ENCODE assay signal across 13 cellular contexts in the genomic region with DNA sequence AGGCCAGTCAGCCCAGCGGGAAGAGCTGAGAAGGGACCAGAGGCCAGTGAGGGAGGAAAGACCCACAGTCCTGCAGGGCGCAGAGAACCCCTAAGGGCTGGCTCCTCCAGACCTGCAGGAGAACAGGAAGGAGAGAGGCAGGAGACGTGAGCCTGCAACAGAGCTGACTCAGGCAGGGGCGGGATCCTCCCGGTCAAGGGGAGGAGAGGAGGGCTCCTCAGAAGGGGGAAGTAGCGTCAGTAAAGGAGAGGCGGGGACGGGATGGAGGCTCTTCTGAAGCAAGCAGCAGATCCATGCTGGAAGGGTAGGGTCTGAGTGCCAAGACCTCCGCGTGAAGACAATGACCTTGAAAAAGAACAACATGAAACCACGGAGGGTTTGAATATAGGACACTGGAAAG. TPM values are rescaled to one million over a fixed set of nuclear protein-coding genes. Genes with fewer than 3 reads are reported as not detected.
A peak's percentile ranks its signal among the peaks of the same experiment; 100 is the strongest.
DNase-seq lines count a peak whose midpoint lies in the region; ATAC-seq lines count a peak whose summit lies in the region.
"Had no signal": no experiment of that assay in that cellular context is flagged by ENCODE, and none has a peak within 500 bp of the region (broad histone marks: within the 10 kb centered on the region; RNA-seq: fewer than 3 reads in every experiment).

No MANE protein-coding gene starts in this region.

- H3F3A ChIP-seq in GM23248 (ENCODE audit: insufficient read depth), result no peaks in the 10 kb centered on the region

- H3K27ac Mint-ChIP-seq in T-helper 17 cell, result no peak overlapping the region
- H3K27ac Mint-ChIP-seq: activated T-cell treated with anti-CD3 and anti-CD28 coated beads, Interleukin-2, amount 50 U/mL, for 24 hours had no signal

- DNase-seq in EH (ENCODE audit: low read depth) (peak; percentile 50), NT2/D1 (ENCODE audit: low read depth, low spot score) (no peak), neuronal stem cell (ENCODE audit: low spot score) (no peak), T-helper 17 cell (no peak), GM23248 (no peak)
- no peak for DNase-seq in effector memory CD4-positive, alpha-beta T cell
- DNase-seq: activated T-cell treated with anti-CD3 and anti-CD28 coated beads, Interleukin-2, amount 50 U/mL, for 24 hours; Caco-2; mesenchymal stem cell; T-helper 2 cell had no signal

- H3K14ac ChIP-seq in neuronal stem cell (ENCODE audit: low read length), result no peak overlapping the region

- no peaks in the 10 kb centered on the region for H3K79me2 ChIP-seq in GM23248 (ENCODE audit: insufficient read depth)

- peak overlapping the region; percentile 2 for H3K23ac ChIP-seq in neuronal stem cell (ENCODE audit: low read depth, low read length, poor library complexity)

- H4K8ac ChIP-seq in neuronal stem cell (ENCODE audit: low read depth, low read length), result no peak overlapping the region

- no peak overlapping the region for H2BK5ac ChIP-seq in neuronal stem cell (ENCODE audit: low read length)

- WGBS in neuronal stem cell (ENCODE audit: extremely low coverage in 2 of 2, insufficient read length in 2 of 2, insufficient replicate concordance in 1 of 2), 2 donors, result no CpG with 5 or more reads among the region's 11 CpGs
- WGBS in GM23248 (ENCODE audit: low coverage in 1 of 2, low lambda C conversion rate in 2 of 2, missing lambda C conversion rate in 2 of 2), 2 experiments, result 76 to 82% methylated on average over 11 of the region's 11 CpGs

- H3K4me1 ChIP-seq in NT2/D1 (ENCODE audit: insufficient read depth, insufficient read length) (peaks cover 6% of the 10 kb centered on the region), neuronal stem cell (ENCODE audit: control insufficient read depth in 2 of 2, insufficient read depth in 1 of 2, low read depth in 1 of 2, low read length in 2 of 2) (peaks cover 1 to 13% of the 10 kb centered on the region in 2 donors), GM23248 (ENCODE audit: insufficient read depth) (no peaks in the 10 kb centered on the region)
- peaks cover 49% of the 10 kb centered on the region for H3K4me1 ChIP-seq in effector memory CD4-positive, alpha-beta T cell (ENCODE audit: control insufficient read depth, insufficient read depth, low read length, poor library complexity, severe bottlenecking)
- H3K4me1 ChIP-seq: Caco-2 had no signal

- no peaks in the 10 kb centered on the region for H3K9me2 ChIP-seq in GM23248 (ENCODE audit: insufficient read depth)

- H2AFZ ChIP-seq in neuronal stem cell (ENCODE audit: low read length) (peak overlapping the region; percentile 32), GM23248 (no peak overlapping the region)

- peaks cover 31% of the 10 kb centered on the region for H3K4me1 Mint-ChIP-seq in T-helper 17 cell

- no peaks in the 10 kb centered on the region for H3K36me3 Mint-ChIP-seq in T-helper 17 cell (ENCODE audit: low read depth)

- H3K4ac ChIP-seq in neuronal stem cell (ENCODE audit: low read length), result no peak overlapping the region

- H3K18ac ChIP-seq in neuronal stem cell (ENCODE audit: low read length), result peak overlapping the region; percentile 28

- no peak overlapping the region for H3K27ac ChIP-seq in neuronal stem cell (replicated peaks; ENCODE audit: low read length)
- no peak overlapping the region for H3K27ac ChIP-seq in effector memory CD4-positive, alpha-beta T cell (ENCODE audit: insufficient read depth, low read length, poor library complexity, severe bottlenecking)
- no peak overlapping the region for H3K27ac ChIP-seq in GM23248

- no peak overlapping the region for H2BK15ac ChIP-seq in neuronal stem cell (ENCODE audit: low read length)

- no peak overlapping the region for H2BK12ac ChIP-seq in neuronal stem cell (ENCODE audit: low read length)

- H3K27me3 ChIP-seq in NT2/D1 (ENCODE audit: insufficient read depth, insufficient read length), result no peaks in the 10 kb centered on the region
- H3K27me3 ChIP-seq in neuronal stem cell (ENCODE audit: control insufficient read depth in 3 of 3, insufficient read depth in 3 of 3, low read depth in 1 of 3, low read length in 3 of 3), result peaks cover 0 to 4% (median 0%) of the 10 kb centered on the region in 3 experiments
- no peaks in the 10 kb centered on the region for H3K27me3 ChIP-seq in effector memory CD4-positive, alpha-beta T cell (replicated peaks; ENCODE audit: control insufficient read depth, insufficient read depth, low read length, poor library complexity, severe bottlenecking)
- no peaks in the 10 kb centered on the region for H3K27me3 ChIP-seq in GM23248 (replicated peaks; ENCODE audit: insufficient read depth)

- H3K4me2 ChIP-seq in neuronal stem cell (ENCODE audit: insufficient read depth, low read length, poor library complexity, severe bottlenecking), result no peak overlapping the region
- no peak overlapping the region for H3K4me2 ChIP-seq in GM23248 (ENCODE audit: unreplicated experiment)

- H3K36me3 ChIP-seq in NT2/D1 (ENCODE audit: insufficient read depth, insufficient read length, low read length) (no peaks in the 10 kb centered on the region), neuronal stem cell (replicated peaks in 1 of 2; ENCODE audit: control insufficient read depth in 2 of 2, insufficient read depth in 2 of 2, low read length in 2 of 2) (peaks cover 0 to 4% of the 10 kb centered on the region in 2 donors), GM23248 (ENCODE audit: low read depth) (no peaks in the 10 kb centered on the region)
- peaks cover 1% of the 10 kb centered on the region for H3K36me3 ChIP-seq in effector memory CD4-positive, alpha-beta T cell (ENCODE audit: control insufficient read depth, insufficient read depth, low read length)

- H3K9me3 ChIP-seq in NT2/D1 (ENCODE audit: insufficient read depth, low read length) (no peaks in the 10 kb centered on the region), neuronal stem cell (replicated peaks in 1 of 2; ENCODE audit: control insufficient read depth in 2 of 2, insufficient read depth in 1 of 2, low read depth in 1 of 2, low read length in 2 of 2) (peaks cover 0 to 5% of the 10 kb centered on the region in 2 donors), T-helper 17 cell (ENCODE audit: control insufficient read depth, low read length, poor library complexity, severe bottlenecking) (no peaks in the 10 kb centered on the region), GM23248 (ENCODE audit: low read depth) (no peaks in the 10 kb centered on the region)
- H3K9me3 ChIP-seq in effector memory CD4-positive, alpha-beta T cell (ENCODE audit: control insufficient read depth, low read length), result no peaks in the 10 kb centered on the region
- H3K9me3 ChIP-seq: Caco-2 had no signal

- no peak overlapping the region for H2AK5ac ChIP-seq in neuronal stem cell (ENCODE audit: low read depth, low read length)

- no peaks in the 10 kb centered on the region for H3K27me3 Mint-ChIP-seq in T-helper 17 cell
- H3K27me3 Mint-ChIP-seq: activated T-cell treated with anti-CD3 and anti-CD28 coated beads, Interleukin-2, amount 50 U/mL, for 24 hours had no signal

- H3K4me3 ChIP-seq in NT2/D1 (ENCODE audit: insufficient read length, low read depth), result no peak overlapping the region
- no peak overlapping the region for H3K4me3 ChIP-seq in neuronal stem cell (ENCODE audit: low read length in 2 of 2)
- H3K4me3 ChIP-seq in effector memory CD4-positive, alpha-beta T cell (ENCODE audit: insufficient read depth, low read depth, low read length, poor library complexity, severe bottlenecking), result no peak overlapping the region
- no peak overlapping the region for H3K4me3 ChIP-seq in GM23248
- H3K4me3 ChIP-seq: skin epidermis had no signal

- H3K9ac ChIP-seq in NT2/D1 (ENCODE audit: insufficient read length, low read depth), result peak overlapping the region; percentile 9
- peak overlapping the region; percentile 79 for H3K9ac ChIP-seq in neuronal stem cell (ENCODE audit: low read depth, low read length, poor library complexity)
- no peak overlapping the region for H3K9ac ChIP-seq in GM23248

- ATAC-seq in esophagus mucosa (peak; percentile 23), HG03159 (IDR thresholded peaks at IDR 0.05; ENCODE audit: unreplicated experiment) (no peak), T-helper 17 cell (no peak)

- H3K79me1 ChIP-seq in neuronal stem cell (ENCODE audit: low read depth, low read length), result peaks cover 4% of the 10 kb centered on the region

- H4K91ac ChIP-seq in neuronal stem cell (ENCODE audit: low read depth, low read length, poor library complexity), result no peak overlapping the region

- in situ Hi-C loops in GM23248 (cut with MboI), result no loop called here

- H2BK120ac ChIP-seq in neuronal stem cell (ENCODE audit: low read depth, low read length), result no peak overlapping the region

- H4K20me1 ChIP-seq in GM23248 (ENCODE audit: insufficient read depth), result no peaks in the 10 kb centered on the region

- no peak overlapping the region for H3K4me3 Mint-ChIP-seq in T-helper 17 cell
- H3K4me3 Mint-ChIP-seq: activated T-cell treated with anti-CD3 and anti-CD28 coated beads, Interleukin-2, amount 50 U/mL, for 24 hours had no signal

RNA-seq across cellular contexts. Expression of a gene that starts 50.8 kb away (rescaled TPM):
- 0.24 TPM for total RNA-seq in esophagus mucosa
- polyA plus RNA-seq in neuronal stem cell (2013, experiment 1 of 2), result 11.7 TPM
- polyA plus RNA-seq in neuronal stem cell (2013, experiment 2 of 2), result 11.8 TPM
- total RNA-seq in T-helper 17 cell, result 10 to 100 TPM; 60.5 to 93.7 TPM
- total RNA-seq in GM23248 (2014; rRNA removed; shearing (Covaris generic)), result 5.0 and 5.7 TPM in 2 replicates
- 3.4 and 3.8 TPM in 2 replicates for polyA plus RNA-seq in GM23248 (2016; fragmentation: Nextera tagmentation; extraction: Ambion mirVana)
